30 cellular contexts compared by ENCODE assay signal in genomic region chr11:64562723-64563351, GRCh38. TPM values are rescaled to one million over a fixed set of nuclear protein-coding genes. Genes with fewer than 3 reads are reported as not detected.
"Had no signal": no experiment of that assay in that cellular context is flagged by ENCODE, and none has a peak within 500 bp of the region (broad histone marks: within the 10 kb centered on the region; RNA-seq: fewer than 3 reads in every experiment).

No MANE protein-coding gene starts in this region.

- H3K36me3 ChIP-seq: gastroesophageal sphincter, heart right ventricle, pancreas, prostate gland, sigmoid colon, tibial artery had no signal

- H3K36me3 Mint-ChIP-seq: natural killer cell; stimulated activated memory B cell treated with anti-CD40 and anti-IgM and Interleukin-4, amounts not matched to agents 10 μg/mL and 1 μg/mL and 100 μg/mL, for 72 hours; type B pancreatic cell had no signal

- H3K4me1 Mint-ChIP-seq: stimulated activated memory B cell treated with anti-CD40 and anti-IgM and Interleukin-4, amounts not matched to agents 10 μg/mL and 1 μg/mL and 100 μg/mL, for 72 hours had no signal

- H3K27ac ChIP-seq: dorsolateral prefrontal cortex, epithelial cell of prostate, gastroesophageal sphincter, heart right ventricle, pancreas, prostate gland, sigmoid colon, testis, tibial artery had no signal

- H3K4me3 ChIP-seq: dorsolateral prefrontal cortex, gastroesophageal sphincter, heart right ventricle, pancreas, prostate gland, sigmoid colon, testis, tibial artery had no signal

- H3K9me3 Mint-ChIP-seq: natural killer cell; stimulated activated memory B cell treated with anti-CD40 and anti-IgM and Interleukin-4, amounts not matched to agents 10 μg/mL and 1 μg/mL and 100 μg/mL, for 72 hours; type B pancreatic cell had no signal

- H3K4me3 Mint-ChIP-seq: natural killer cell; stimulated activated memory B cell treated with anti-CD40 and anti-IgM and Interleukin-4, amounts not matched to agents 10 μg/mL and 1 μg/mL and 100 μg/mL, for 72 hours; type B pancreatic cell had no signal

- H3K4me1 ChIP-seq: prostate gland, sigmoid colon, tibial artery had no signal

- H3K9me3 ChIP-seq: gastroesophageal sphincter, heart right ventricle, pancreas, prostate gland, sigmoid colon, testis, tibial artery had no signal

- H3K27ac Mint-ChIP-seq: natural killer cell; stimulated activated memory B cell treated with anti-CD40 and anti-IgM and Interleukin-4, amounts not matched to agents 10 μg/mL and 1 μg/mL and 100 μg/mL, for 72 hours; type B pancreatic cell had no signal

- DNase-seq: caudate nucleus; cerebellar nuclear complex; effector CD4-positive, alpha-beta T cell; foreskin fibroblast; heart right ventricle; hypothalamus; natural killer cell; occipital lobe; pancreas; right cardiac atrium; sigmoid colon; stimulated activated CD4-positive, alpha-beta T cell treated with anti-CD3 and anti-CD28 coated beads, Interleukin-4, amount 100 ng/mL, for 4 hours; stimulated activated naive CD8-positive, alpha-beta T cell treated with anti-CD3 and anti-CD28 coated beads, Interleukin-15, Interleukin-2, amounts not matched to agents 100 U/mL and 50 U/mL, for 24 hours; substantia nigra; testis had no signal

- H3K27me3 ChIP-seq: dorsolateral prefrontal cortex, pancreas, sigmoid colon, testis had no signal

RNA-seq across cellular contexts. Expression of gene SLC22A11, which starts 7.1 kb away (rescaled TPM):
- total RNA-seq: esophagus mucosa, gastroesophageal sphincter, heart right ventricle, mesenteric fat pad, myocyte, natural killer cell, occipital lobe, prostate gland, right cardiac atrium, sigmoid colon, skeletal muscle tissue had no signal
- polyA plus RNA-seq: heart right ventricle, keratinocyte, neural cell, right cardiac atrium had no signal

RNA-seq across cellular contexts. Expression of gene SLC22A12, which starts 28.2 kb away (rescaled TPM):
- total RNA-seq: dorsolateral prefrontal cortex, esophagus mucosa, gastroesophageal sphincter, heart right ventricle, left lobe of liver, lower leg skin, myocyte, natural killer cell, occipital lobe, pancreas, prostate gland, right cardiac atrium, sigmoid colon, skeletal muscle tissue, testis had no signal
- polyA plus RNA-seq: heart right ventricle, keratinocyte, neural cell, pancreas, right cardiac atrium, sigmoid colon had no signal
